ENCODE assay signal across 16 cellular contexts in genomic region chr2:121185111-121185510, GRCh38.
A peak's percentile ranks its signal among the peaks of the same experiment; 100 is the strongest.
DNase-seq lines count a peak whose midpoint lies in the region; FAIRE-seq and TF ChIP-seq lines count a peak whose summit lies in the region.
"Had no signal": no experiment of that assay in that cellular context is flagged by ENCODE, and none has a peak within 500 bp of the region (broad histone marks: within the 10 kb centered on the region; RNA-seq: fewer than 3 reads in every experiment).

No MANE protein-coding gene starts in this region.

- no peak for FAIRE-seq in HTR-8/SVneo (lab: Jason Lieb, UNC)
- FAIRE-seq: G401.6 had no signal

- no peak for TF ChIP-seq EP300 in suprapubic skin (IDR thresholded peaks at IDR 0.05)

- H4K8ac ChIP-seq in mesendoderm (ENCODE audit: low read depth, low read length): no peak overlapping the region

- H3K23ac ChIP-seq in mesendoderm (ENCODE audit: low read length): peak overlapping the region; percentile 9

- H2BK120ac ChIP-seq in mesendoderm (ENCODE audit: low read depth, low read length): no peak overlapping the region

- no peaks in the 10 kb centered on the region for H3K79me1 ChIP-seq in mesendoderm (ENCODE audit: low read length)

- H3K56ac ChIP-seq in mesendoderm (ENCODE audit: low read length): no peak overlapping the region

- no peak overlapping the region for H3K4ac ChIP-seq in mesendoderm (ENCODE audit: low read depth, low read length)

- TF ChIP-seq POLR2A in suprapubic skin (IDR thresholded peaks at IDR 0.05): no peak

- no peak overlapping the region for H2BK15ac ChIP-seq in mesendoderm (replicated peaks; ENCODE audit: low read depth)

- H3K79me2 ChIP-seq in mesendoderm (ENCODE audit: control insufficient read depth, insufficient read depth, low read length): no peaks in the 10 kb centered on the region

- no peak overlapping the region for H2AK5ac ChIP-seq in mesendoderm (ENCODE audit: low read length)

- TF ChIP-seq CTCF in suprapubic skin (IDR thresholded peaks at IDR 0.05): no peak

- DNase-seq in caudate nucleus (lab: John Stamatoyannopoulos, UW) (no peak), mesendoderm (no peak), suprapubic skin (ENCODE audit: low spot score in 2 of 2) (peak in 1 of 2 donors; percentile 7), H7 (no peak), NCI-H510A treated with DMSO at 0.1 percent for 48 hours (lab: John Stamatoyannopoulos, UW) (no peak), NCI-H82 treated with DMSO at 0.1 percent for 48 hours (lab: John Stamatoyannopoulos, UW; ENCODE audit: unreplicated experiment) (no peak), HTR-8/SVneo (ENCODE audit: insufficient read length, low spot score) (no peak)
- DNase-seq: CD4-positive, alpha-beta T cell; DND-41; NCI-H1417 treated with DMSO at 0.1 percent for 48 hours; NCI-H1930; OCI-M1 had no signal

- no peak overlapping the region for H3K9ac ChIP-seq in mesendoderm (ENCODE audit: low read length)

- no peak overlapping the region for H2BK5ac ChIP-seq in mesendoderm (ENCODE audit: low read length)

- no peaks in the 10 kb centered on the region for H3K36me3 ChIP-seq in mesendoderm (ENCODE audit: control insufficient read depth, insufficient read depth, low read length)
- H3K36me3 ChIP-seq in suprapubic skin: no peaks in the 10 kb centered on the region
- no peaks in the 10 kb centered on the region for H3K36me3 ChIP-seq in H7 (replicated peaks; ENCODE audit: control insufficient read depth, insufficient read depth, low read length)
- H3K36me3 ChIP-seq: HAP-1 had no signal

- H4K5ac ChIP-seq in mesendoderm (ENCODE audit: low read length): no peak overlapping the region

- H3K9me3 ChIP-seq in suprapubic skin: no peaks in the 10 kb centered on the region
- H3K9me3 ChIP-seq: HAP-1 had no signal

- H3K27ac ChIP-seq in angular gyrus (ENCODE audit: low read depth, low read length) (peak overlapping the region; percentile 20), caudate nucleus (ENCODE audit: low read depth, low read length) (peak overlapping the region; percentile 40), mesendoderm (ENCODE audit: low read depth, low read length) (no peak overlapping the region), suprapubic skin (peak overlapping the region; percentile 73)
- H3K27ac ChIP-seq: SK-N-MC had no signal

- H3K4me1 ChIP-seq in mesendoderm (ENCODE audit: control insufficient read depth, low read depth, low read length): no peaks in the 10 kb centered on the region
- H3K4me1 ChIP-seq in suprapubic skin: peaks cover 7% of the 10 kb centered on the region
- H3K4me1 ChIP-seq: HAP-1 had no signal

- no peak overlapping the region for H3K4me3 ChIP-seq in mesendoderm (ENCODE audit: low read length)
- H3K4me3 ChIP-seq in suprapubic skin: no peak overlapping the region
- H3K4me3 ChIP-seq in H7 (ENCODE audit: insufficient read depth, low read depth, low read length): no peak overlapping the region
- H3K4me3 ChIP-seq: HAP-1, SK-N-MC had no signal

- WGBS in mesendoderm (ENCODE audit: extremely low coverage, insufficient coverage, low lambda C conversion rate): no CpG with 5 or more reads among the region's 10 CpGs
- WGBS in suprapubic skin: 94% methylated on average over 8 of the region's 10 CpGs

- no peak overlapping the region for H3K4me2 ChIP-seq in mesendoderm (ENCODE audit: low read length)

- H3K27me3 ChIP-seq in mesendoderm (ENCODE audit: insufficient read depth, low read length, poor library complexity) (no peaks in the 10 kb centered on the region), suprapubic skin (no peaks in the 10 kb centered on the region), H7 (ENCODE audit: control insufficient read depth, insufficient read depth, low read length) (no peaks in the 10 kb centered on the region)

- H3K18ac ChIP-seq in mesendoderm (ENCODE audit: low read length): no peak overlapping the region
